ENCODE assay signal across 8 cellular contexts in genomic region chr13:38350114-38350617, GRCh38. TPM values are rescaled to one million over a fixed set of nuclear protein-coding genes. Genes with fewer than 3 reads are reported as not detected.
DNase-seq lines count a peak whose midpoint lies in the region; ATAC-seq and TF ChIP-seq lines count a peak whose summit lies in the region.

No MANE protein-coding gene starts in this region.

- H3K4me1 ChIP-seq in neuron (ENCODE audit: insufficient read depth, low read length) (peaks cover 27% of the 10 kb centered on the region), thoracic aorta (ENCODE audit: control insufficient read depth in 1 of 2, low read depth in 2 of 2) (peaks cover 29 to 37% of the 10 kb centered on the region in 2 donors)

- H3K36me3 ChIP-seq in neuron (ENCODE audit: insufficient read depth, low read length) (peaks cover 20% of the 10 kb centered on the region), thoracic aorta (peaks cover 6% of the 10 kb centered on the region)

- H2AFZ ChIP-seq in neuron (ENCODE audit: low read depth, low read length), result peak overlapping the region; percentile 80

- ATAC-seq in HG02884 (IDR thresholded peaks at IDR 0.05; ENCODE audit: unreplicated experiment), result peak; percentile 24
- no peak for ATAC-seq in thoracic aorta (ENCODE audit: insufficient number of reproducible peaks, low FRiP score, low read depth)

- no peaks in the 10 kb centered on the region for H3K9me3 ChIP-seq in neuron (ENCODE audit: low read length)
- no peaks in the 10 kb centered on the region for H3K9me3 ChIP-seq in thoracic aorta

- DNase-seq in NCI-H345 (lab: John Stamatoyannopoulos, UW) (peak; percentile 13), NCI-H345 treated with DMSO at 0.1 percent for 48 hours (lab: John Stamatoyannopoulos, UW; ENCODE audit: unreplicated experiment) (no peak), NCI-H526 treated with DMSO at 0.1 percent for 48 hours (lab: John Stamatoyannopoulos, UW) (peak; percentile 59), fibroblast of pulmonary artery (ENCODE audit: low read depth) (peak; percentile 64), thoracic aorta (ENCODE audit: low spot score) (peak; percentile 32)
- peak; percentile 64 to 65 for DNase-seq in activated T-cell treated with anti-CD3 and anti-CD28 coated beads, Interleukin-2, amount 50 U/mL, for 48 hours

- H3K27ac ChIP-seq in thoracic aorta, result peak overlapping the region; percentile 82 to 85

- peak overlapping the region; percentile 88 for H3K4me3 ChIP-seq in fibroblast of pulmonary artery (replicated peaks; ENCODE audit: low read depth, low read length)
- H3K4me3 ChIP-seq in neuron (ENCODE audit: low read length), result peak overlapping the region; percentile 66
- peak overlapping the region; percentile 95 for H3K4me3 ChIP-seq in thoracic aorta

- no peaks in the 10 kb centered on the region for H3K27me3 ChIP-seq in neuron (ENCODE audit: insufficient read depth, low read length)
- no peaks in the 10 kb centered on the region for H3K27me3 ChIP-seq in thoracic aorta (replicated peaks; ENCODE audit: insufficient read depth)

- TF ChIP-seq CTCF in fibroblast of pulmonary artery (IDR thresholded peaks at IDR 0.05; ENCODE audit: low read length, missing control alignments) (no peak), thoracic aorta (IDR thresholded peaks at IDR 0.05) (no peak)

RNA-seq across cellular contexts. Expression of gene UFM1, which starts 0.5 kb away (rescaled TPM):
- total RNA-seq in thoracic aorta, result 10 to 100 TPM; 40.9 to 87.4 TPM
